ENCODE assay signal across 18 cellular contexts in the genomic region with DNA sequence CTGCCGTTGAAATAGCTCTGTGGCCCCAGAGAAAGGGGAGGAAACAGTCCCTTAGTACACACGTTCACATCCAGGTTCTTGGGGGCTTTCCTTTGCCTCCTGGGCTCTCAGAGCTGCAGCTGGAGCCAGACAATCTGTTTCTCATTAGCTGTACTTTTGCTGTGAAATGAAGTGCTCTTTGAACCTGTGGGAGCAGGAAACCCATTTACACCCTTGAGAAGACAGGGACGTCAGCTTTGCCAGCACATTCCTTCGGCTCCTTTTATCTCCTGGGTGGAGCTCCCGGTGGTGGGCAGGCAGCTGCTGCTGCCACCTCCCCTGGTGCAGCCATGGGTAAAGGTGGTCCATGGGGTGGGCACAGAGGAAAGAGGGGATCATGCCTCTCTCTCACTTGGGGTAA.
A peak's percentile ranks its signal among the peaks of the same experiment; 100 is the strongest.
DNase-seq lines count a peak whose midpoint lies in the region; ATAC-seq and TF ChIP-seq lines count a peak whose summit lies in the region.
"Had no signal": no experiment of that assay in that cellular context is flagged by ENCODE, and none has a peak within 500 bp of the region (broad histone marks: within the 10 kb centered on the region; RNA-seq: fewer than 3 reads in every experiment).

No MANE protein-coding gene starts in this region.

- POLR2A ChIA-PET in RWPE1 (lab: Yijun Ruan, JAX; ENCODE audit: low non-redundant PET), result no interaction called here

- H3K4me1 Mint-ChIP-seq in activated T-cell treated with anti-CD3 and anti-CD28 coated beads, Interleukin-2, amount 50 U/mL, for 72 hours (ENCODE audit: low read depth), result peaks cover 33% of the 10 kb centered on the region

- ATAC-seq in activated T-cell treated with anti-CD3 and anti-CD28 coated beads, Interleukin-2, amount 50 U/mL, for 72 hours (replicated peaks in 1 of 2), result no peak
- no peak for ATAC-seq in HG03135 (IDR thresholded peaks at IDR 0.05; ENCODE audit: unreplicated experiment)
- ATAC-seq: CD8-positive, alpha-beta T cell; gastrocnemius medialis; K562; PC-3 had no signal

- CTCF ChIA-PET in RWPE1 (lab: Yijun Ruan, JAX), result no interaction called here

- H3K27me3 Mint-ChIP-seq in activated T-cell treated with anti-CD3 and anti-CD28 coated beads, Interleukin-2, amount 50 U/mL, for 72 hours (ENCODE audit: low read depth), result peaks cover 15% of the 10 kb centered on the region

- H3K4me3 ChIP-seq in skeletal muscle cell (ENCODE audit: low read depth, low read length), result no peak overlapping the region
- H3K4me3 ChIP-seq: adrenal gland, gastrocnemius medialis, K562 had no signal

- no peak overlapping the region for H3K4me3 Mint-ChIP-seq in activated T-cell treated with anti-CD3 and anti-CD28 coated beads, Interleukin-2, amount 50 U/mL, for 72 hours
- H3K4me3 Mint-ChIP-seq: CD8-positive, alpha-beta T cell; immature natural killer cell had no signal

- H3K9me3 Mint-ChIP-seq in activated T-cell treated with anti-CD3 and anti-CD28 coated beads, Interleukin-2, amount 50 U/mL, for 72 hours, result peaks cover 1 to 4% of the 10 kb centered on the region in 2 donors
- H3K9me3 Mint-ChIP-seq: CD8-positive, alpha-beta T cell; immature natural killer cell had no signal

- peaks cover 0 to 3% of the 10 kb centered on the region in 2 donors for H3K36me3 Mint-ChIP-seq in activated T-cell treated with anti-CD3 and anti-CD28 coated beads, Interleukin-2, amount 50 U/mL, for 72 hours (ENCODE audit: insufficient read depth in 2 of 2)
- H3K36me3 Mint-ChIP-seq: CD8-positive, alpha-beta T cell had no signal

- H3K27ac ChIP-seq in RWPE1, result peak overlapping the region; percentile 69
- H3K27ac ChIP-seq: gastrocnemius medialis had no signal

- no peak for TF ChIP-seq CTCF in RWPE1 (conservative IDR thresholded peaks at IDR 0.05; ENCODE audit: low read depth)

- DNase-seq in GM04504 (ENCODE audit: low read depth) (peak; percentile 34), RWPE1 (ENCODE audit: low spot score) (no peak), fibroblast of the conjunctiva (ENCODE audit: low read depth) (peak; percentile 83), skeletal muscle cell (ENCODE audit: low read depth) (peak; percentile 73), COLO668 (lab: John Stamatoyannopoulos, UW; ENCODE audit: unreplicated experiment) (no peak)
- no peak for DNase-seq in activated T-cell treated with anti-CD3 and anti-CD28 coated beads, Interleukin-2, amount 50 U/mL, for 72 hours
- DNase-seq: activated CD8-positive, alpha-beta memory T cell treated with anti-CD3 and anti-CD28 coated beads, Interleukin-2, amount 50 U/mL, for 48 hours; adrenal gland; CD8-positive, alpha-beta T cell; gastrocnemius medialis; GOT3; immature natural killer cell; NCI-H526; PC-3; stimulated activated CD4-positive, alpha-beta T cell treated with anti-CD3 and anti-CD28 coated beads, Interleukin-4, amount 100 ng/mL, for 1 hour; T-helper 1 cell had no signal

- no peak overlapping the region for H3K27ac Mint-ChIP-seq in activated T-cell treated with anti-CD3 and anti-CD28 coated beads, Interleukin-2, amount 50 U/mL, for 72 hours
- H3K27ac Mint-ChIP-seq: immature natural killer cell had no signal

Comparison
In these comparisons a context has a peak if more than half of its experiments do, and no peak if none do; other contexts are left out.
1. DNase-seq: peak in GM04504 (single experiment), fibroblast of the conjunctiva (single experiment) and skeletal muscle cell (single experiment); none in RWPE1 (single experiment), activated T-cell treated with anti-CD3 and anti-CD28 coated beads, Interleukin-2, amount 50 U/mL, for 72 hours (0 of 2) and COLO668 (single experiment).